ENCODE assay signal across 22 cellular contexts in the genomic region with DNA sequence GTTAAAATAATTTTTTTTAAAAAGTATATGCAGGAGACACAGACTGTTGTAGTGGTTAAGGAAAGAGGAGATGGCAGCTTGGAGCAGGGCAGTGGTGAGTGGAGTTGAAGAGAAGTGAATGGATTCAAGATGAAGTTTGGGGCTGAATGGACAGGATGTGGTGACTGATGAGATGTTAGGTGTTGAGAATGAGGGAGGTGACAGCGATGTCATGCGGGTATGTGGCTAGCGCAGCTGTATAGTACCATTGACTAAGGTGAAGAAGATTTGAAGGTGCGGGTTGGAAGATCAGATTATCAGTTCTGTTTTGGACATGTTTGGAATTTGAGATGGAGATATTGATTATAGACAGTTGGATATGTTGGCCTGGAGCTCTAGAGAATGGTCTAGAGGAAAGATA. TPM values are rescaled to one million over a fixed set of nuclear protein-coding genes. Genes with fewer than 3 reads are reported as not detected.
DNase-seq lines count a peak whose midpoint lies in the region; ATAC-seq lines count a peak whose summit lies in the region.
"Had no signal": no experiment of that assay in that cellular context is flagged by ENCODE, and none has a peak within 500 bp of the region (broad histone marks: within the 10 kb centered on the region; RNA-seq: fewer than 3 reads in every experiment).

No MANE protein-coding gene starts in this region.

- peaks cover 33% of the 10 kb centered on the region for H3K36me3 Mint-ChIP-seq in activated CD4-positive, alpha-beta T cell treated with anti-CD3 and anti-CD28 coated beads, Interleukin-2, amount 10 ng/mL, durations not matched to agents 7 days and 5 days (ENCODE audit: low read depth)
- peaks cover 4 to 65% (median 27%) of the 10 kb centered on the region in 3 donors for H3K36me3 Mint-ChIP-seq in CD8-positive, alpha-beta memory T cell
- peaks cover 30% of the 10 kb centered on the region for H3K36me3 Mint-ChIP-seq in activated T-helper 1 cell treated with anti-CD3 and anti-CD28 coated beads, Interleukin-12 subunit alpha, Interleukin-12 subunit beta, Interleukin-2, Interleukin-4 antibody, amounts not matched to agents 30 ng/mL and 10 ng/mL and 1 ng/mL, durations not matched to agents 14 hours and 24 hours and 36 hours (ENCODE audit: low read depth)
- peaks cover 12 to 51% (median 15%) of the 10 kb centered on the region in 5 donors for H3K36me3 Mint-ChIP-seq in naive thymus-derived CD4-positive, alpha-beta T cell

- H3K36me3 ChIP-seq in CD8-positive, alpha-beta memory T cell (ENCODE audit: insufficient read depth, low read length) = no peaks in the 10 kb centered on the region
- H3K36me3 ChIP-seq in naive thymus-derived CD4-positive, alpha-beta T cell (ENCODE audit: control insufficient read depth in 2 of 3, insufficient read depth in 3 of 3, low read length in 3 of 3) = peaks cover 0 to 32% (median 0%) of the 10 kb centered on the region in 3 experiments

- H3K27ac ChIP-seq in CD8-positive, alpha-beta memory T cell (ENCODE audit: low read depth, low read length) = no peak overlapping the region
- no peak overlapping the region for H3K27ac ChIP-seq in naive thymus-derived CD4-positive, alpha-beta T cell (ENCODE audit: low read depth, low read length)
- H3K27ac ChIP-seq: tibial artery had no signal

- no peak overlapping the region for H3K4me3 ChIP-seq in CD8-positive, alpha-beta memory T cell (ENCODE audit: low read length)
- no peak overlapping the region for H3K4me3 ChIP-seq in naive thymus-derived CD4-positive, alpha-beta T cell (ENCODE audit: low read length)
- H3K4me3 ChIP-seq: left lung, tibial artery had no signal

- peak; percentile 40 for ATAC-seq in naive thymus-derived CD4-positive, alpha-beta T cell
- no peak for ATAC-seq in HG03565 (IDR thresholded peaks at IDR 0.05; ENCODE audit: unreplicated experiment)
- ATAC-seq: Panc1, right cardiac atrium had no signal

- H3K27me3 ChIP-seq in CD8-positive, alpha-beta memory T cell (ENCODE audit: insufficient read depth, low read length, poor library complexity, severe bottlenecking) = no peaks in the 10 kb centered on the region
- H3K27me3 ChIP-seq in naive thymus-derived CD4-positive, alpha-beta T cell (ENCODE audit: control insufficient read depth in 2 of 2, insufficient read depth in 2 of 2, low read length in 2 of 2) = no peaks in the 10 kb centered on the region
- H3K27me3 ChIP-seq: left lung, tibial artery had no signal

- no peaks in the 10 kb centered on the region for H3K27me3 Mint-ChIP-seq in activated CD4-positive, alpha-beta T cell treated with anti-CD3 and anti-CD28 coated beads, Interleukin-2, amount 10 ng/mL, durations not matched to agents 7 days and 5 days
- no peaks in the 10 kb centered on the region for H3K27me3 Mint-ChIP-seq in CD8-positive, alpha-beta memory T cell
- H3K27me3 Mint-ChIP-seq in activated T-helper 1 cell treated with anti-CD3 and anti-CD28 coated beads, Interleukin-12 subunit alpha, Interleukin-12 subunit beta, Interleukin-2, Interleukin-4 antibody, amounts not matched to agents 30 ng/mL and 10 ng/mL and 1 ng/mL, durations not matched to agents 14 hours and 24 hours and 36 hours (ENCODE audit: insufficient read depth) = no peaks in the 10 kb centered on the region
- H3K27me3 Mint-ChIP-seq in naive thymus-derived CD4-positive, alpha-beta T cell = no peaks in the 10 kb centered on the region
- H3K27me3 Mint-ChIP-seq: CD4-positive, CD25-positive, alpha-beta regulatory T cell had no signal

- H3K27ac Mint-ChIP-seq in activated CD4-positive, alpha-beta T cell treated with anti-CD3 and anti-CD28 coated beads, Interleukin-2, amount 10 ng/mL, durations not matched to agents 7 days and 5 days = no peak overlapping the region
- peak overlapping the region in 4 of 8 donors; percentile 1 to 28 (median 14) for H3K27ac Mint-ChIP-seq in CD8-positive, alpha-beta memory T cell
- peak overlapping the region; percentile 56 for H3K27ac Mint-ChIP-seq in activated T-helper 1 cell treated with anti-CD3 and anti-CD28 coated beads, Interleukin-12 subunit alpha, Interleukin-12 subunit beta, Interleukin-2, Interleukin-4 antibody, amounts not matched to agents 30 ng/mL and 10 ng/mL and 1 ng/mL, durations not matched to agents 14 hours and 24 hours and 36 hours
- H3K27ac Mint-ChIP-seq in naive thymus-derived CD4-positive, alpha-beta T cell = peak overlapping the region in 3 of 9 donors; percentile 0 to 22 (median 10)

- intact Hi-C loops in activated T-helper 1 cell treated with anti-CD3 and anti-CD28 coated beads, Interleukin-12 subunit alpha, Interleukin-12 subunit beta, Interleukin-2, Interleukin-4 antibody, amounts not matched to agents 30 ng/mL and 10 ng/mL and 1 ng/mL, durations not matched to agents 14 hours and 24 hours and 36 hours (cut with micrococcal nuclease) = loop anchor here (5.0 kb wide), 2 partner anchors 121 to 186 kb away; no protein-coding TSS in a partner anchor
- intact Hi-C loops in naive thymus-derived CD4-positive, alpha-beta T cell (cut with micrococcal nuclease) = loop anchor here in 1 of 2 donors (5.0 to 10.0 kb wide), 2 partner anchors 111 to 189 kb away; no protein-coding TSS in a partner anchor

- CTCF ChIA-PET in activated CD4-positive, alpha-beta T cell treated with anti-CD3 and anti-CD28 coated beads, Interleukin-2, amount 10 ng/mL, durations not matched to agents 7 days and 5 days (lab: Charles Lee) = interaction anchor here (1.3 kb wide), 1 partner anchor 101 kb away, joined by 3 read pairs; no protein-coding TSS in a partner anchor
- CTCF ChIA-PET in CD8-positive, alpha-beta memory T cell (lab: Charles Lee) = no interaction called here
- CTCF ChIA-PET in naive thymus-derived CD4-positive, alpha-beta T cell (lab: Charles Lee) = interaction anchor here (0.6 to 1.1 kb wide), 2 partner anchors 11 to 1629 kb away, joined by 3 read pairs; no protein-coding TSS in a partner anchor

- H3K9me3 ChIP-seq in CD8-positive, alpha-beta memory T cell (ENCODE audit: low read length) = no peaks in the 10 kb centered on the region
- H3K9me3 ChIP-seq in naive thymus-derived CD4-positive, alpha-beta T cell (ENCODE audit: control insufficient read depth in 2 of 3, low read length in 3 of 3) = no peaks in the 10 kb centered on the region
- H3K9me3 ChIP-seq: left lung, tibial artery had no signal

- H3K4me1 ChIP-seq in CD8-positive, alpha-beta memory T cell (ENCODE audit: insufficient read depth, low read length) = peaks cover 17% of the 10 kb centered on the region
- no peaks in the 10 kb centered on the region for H3K4me1 ChIP-seq in naive thymus-derived CD4-positive, alpha-beta T cell (ENCODE audit: control insufficient read depth in 2 of 2, insufficient read depth in 2 of 2, low read length in 2 of 2)
- H3K4me1 ChIP-seq: tibial artery had no signal

- peaks cover 34% of the 10 kb centered on the region for H3K4me1 Mint-ChIP-seq in activated CD4-positive, alpha-beta T cell treated with anti-CD3 and anti-CD28 coated beads, Interleukin-2, amount 10 ng/mL, durations not matched to agents 7 days and 5 days
- H3K4me1 Mint-ChIP-seq in CD8-positive, alpha-beta memory T cell = peaks cover 46 to 51% (median 48%) of the 10 kb centered on the region in 3 donors
- H3K4me1 Mint-ChIP-seq in activated T-helper 1 cell treated with anti-CD3 and anti-CD28 coated beads, Interleukin-12 subunit alpha, Interleukin-12 subunit beta, Interleukin-2, Interleukin-4 antibody, amounts not matched to agents 30 ng/mL and 10 ng/mL and 1 ng/mL, durations not matched to agents 14 hours and 24 hours and 36 hours (ENCODE audit: low read depth) = peaks cover 45% of the 10 kb centered on the region
- H3K4me1 Mint-ChIP-seq in naive thymus-derived CD4-positive, alpha-beta T cell = peaks cover 23 to 48% (median 37%) of the 10 kb centered on the region in 7 donors

- no peak overlapping the region for H3K4me3 Mint-ChIP-seq in activated CD4-positive, alpha-beta T cell treated with anti-CD3 and anti-CD28 coated beads, Interleukin-2, amount 10 ng/mL, durations not matched to agents 7 days and 5 days
- H3K4me3 Mint-ChIP-seq in CD8-positive, alpha-beta memory T cell = peak overlapping the region in 4 of 7 donors; percentile 2 to 44 (median 34)
- no peak overlapping the region for H3K4me3 Mint-ChIP-seq in activated T-helper 1 cell treated with anti-CD3 and anti-CD28 coated beads, Interleukin-12 subunit alpha, Interleukin-12 subunit beta, Interleukin-2, Interleukin-4 antibody, amounts not matched to agents 30 ng/mL and 10 ng/mL and 1 ng/mL, durations not matched to agents 14 hours and 24 hours and 36 hours
- no peak overlapping the region for H3K4me3 Mint-ChIP-seq in naive thymus-derived CD4-positive, alpha-beta T cell
- H3K4me3 Mint-ChIP-seq: CD4-positive, CD25-positive, alpha-beta regulatory T cell had no signal

- DNase-seq in activated CD4-positive, alpha-beta T cell treated with anti-CD3 and anti-CD28 coated beads, Interleukin-2, amount 10 ng/mL, durations not matched to agents 7 days and 5 days = peak; percentile 19
- DNase-seq in activated CD4-positive, alpha-beta T cell treated with anti-CD3 and anti-CD28 coated beads for 4 hours = no peak
- peak in 1 of 5 donors; percentile 11 for DNase-seq in CD8-positive, alpha-beta memory T cell
- DNase-seq in activated T-helper 1 cell treated with anti-CD3 and anti-CD28 coated beads, Interleukin-12 subunit alpha, Interleukin-12 subunit beta, Interleukin-2, Interleukin-4 antibody, amounts not matched to agents 30 ng/mL and 10 ng/mL and 1 ng/mL, durations not matched to agents 14 hours and 24 hours and 36 hours (ENCODE audit: low spot score) = no peak
- no peak for DNase-seq in naive thymus-derived CD4-positive, alpha-beta T cell
- no peak for DNase-seq in globus pallidus (ENCODE audit: low spot score)
- no peak for DNase-seq in NCI-H146 treated with DMSO at 0.1 percent for 48 hours (lab: John Stamatoyannopoulos, UW; ENCODE audit: unreplicated experiment)
- DNase-seq: activated gamma-delta T cell treated with Interleukin-2 at 50 U/mL for 16 hours; left lung; mesenchymal stem cell; NCI-H1048; NCI-H1694; NCI-H446; NCI-H774; posterior cingulate gyrus; right cardiac atrium; SHP77; stimulated activated CD4-positive, alpha-beta T cell treated with anti-CD3 and anti-CD28 coated beads, Interleukin-1b, Interleukin-23, amount 100 ng/mL, for 48 hours; tibial artery had no signal

- H3K9me3 Mint-ChIP-seq in activated CD4-positive, alpha-beta T cell treated with anti-CD3 and anti-CD28 coated beads, Interleukin-2, amount 10 ng/mL, durations not matched to agents 7 days and 5 days = no peaks in the 10 kb centered on the region
- H3K9me3 Mint-ChIP-seq in CD8-positive, alpha-beta memory T cell = no peaks in the 10 kb centered on the region
- H3K9me3 Mint-ChIP-seq in activated T-helper 1 cell treated with anti-CD3 and anti-CD28 coated beads, Interleukin-12 subunit alpha, Interleukin-12 subunit beta, Interleukin-2, Interleukin-4 antibody, amounts not matched to agents 30 ng/mL and 10 ng/mL and 1 ng/mL, durations not matched to agents 14 hours and 24 hours and 36 hours = no peaks in the 10 kb centered on the region
- H3K9me3 Mint-ChIP-seq in naive thymus-derived CD4-positive, alpha-beta T cell = no peaks in the 10 kb centered on the region
- H3K9me3 Mint-ChIP-seq: CD4-positive, CD25-positive, alpha-beta regulatory T cell had no signal

- POLR2A ChIA-PET in activated CD4-positive, alpha-beta T cell treated with anti-CD3 and anti-CD28 coated beads, Interleukin-2, amount 10 ng/mL, durations not matched to agents 7 days and 5 days (lab: Charles Lee) = interaction anchor here (0.5 kb wide), 1 partner anchor 23 kb away, joined by 5 read pairs; no protein-coding TSS in a partner anchor
- POLR2A ChIA-PET in CD8-positive, alpha-beta memory T cell (lab: Charles Lee) = no interaction called here
- POLR2A ChIA-PET in naive thymus-derived CD4-positive, alpha-beta T cell (lab: Charles Lee) = interaction anchor here (0.5 kb wide), 1 partner anchor 1331 kb away, joined by 3 read pairs; no protein-coding TSS in a partner anchor

RNA-seq across cellular contexts. Expression of gene FBXO22, which starts 20.1 kb away (rescaled TPM):
- total RNA-seq in activated CD4-positive, alpha-beta T cell treated with anti-CD3 and anti-CD28 coated beads, Interleukin-2, amount 10 ng/mL, durations not matched to agents 7 days and 5 days = 10 to 100 TPM; 33.2 to 33.7 TPM
- 10 to 100 TPM; 57.8 to 60.4 TPM for total RNA-seq in CD8-positive, alpha-beta memory T cell
- polyA plus RNA-seq in CD8-positive, alpha-beta memory T cell = 14.2 TPM
- 49.4 and 50.0 TPM in 2 replicates for total RNA-seq in activated T-helper 1 cell treated with anti-CD3 and anti-CD28 coated beads, Interleukin-12 subunit alpha, Interleukin-12 subunit beta, Interleukin-2, Interleukin-4 antibody, amounts not matched to agents 30 ng/mL and 10 ng/mL and 1 ng/mL, durations not matched to agents 14 hours and 24 hours and 36 hours
- total RNA-seq in naive thymus-derived CD4-positive, alpha-beta T cell = 10 to 100 TPM in 4 of 5 experiments, 1 to 10 TPM in 1; 9.7 to 34.5 (median 25.5) TPM
- 10 to 100 TPM; 14.7 to 15.3 TPM for polyA plus RNA-seq in naive thymus-derived CD4-positive, alpha-beta T cell

Comparison
In these comparisons a context has a peak if more than half of its experiments do, and no peak if none do; other contexts are left out.
1. H3K4me3 Mint-ChIP-seq: peak in CD8-positive, alpha-beta memory T cell (4 of 7); none in activated CD4-positive, alpha-beta T cell treated with anti-CD3 and anti-CD28 coated beads, Interleukin-2, amount 10 ng/mL, durations not matched to agents 7 days and 5 days (single experiment), activated T-helper 1 cell treated with anti-CD3 and anti-CD28 coated beads, Interleukin-12 subunit alpha, Interleukin-12 subunit beta, Interleukin-2, Interleukin-4 antibody, amounts not matched to agents 30 ng/mL and 10 ng/mL and 1 ng/mL, durations not matched to agents 14 hours and 24 hours and 36 hours (single experiment) and naive thymus-derived CD4-positive, alpha-beta T cell (0 of 10).